Comparison of ENCODE assay signal across 8 cellular contexts in genomic region chr14:102849522-102850379, GRCh38.
DNase-seq lines count a peak whose midpoint lies in the region; ATAC-seq and TF ChIP-seq lines count a peak whose summit lies in the region.

No MANE protein-coding gene starts in this region.

- DNase-seq in GM23338 (ENCODE audit: low spot score) (no peak), NCI-H748 (lab: John Stamatoyannopoulos, UW; ENCODE audit: unreplicated experiment) (peak; percentile 77), esophagus muscularis mucosa (ENCODE audit: extremely low spot score) (no peak), pulmonary artery endothelial cell (ENCODE audit: low read depth, low spot score) (peak; percentile 19), testis (no peak)
- DNase-seq in stimulated activated CD4-positive, alpha-beta T cell treated with anti-CD3 and anti-CD28 coated beads, Interleukin-4, amount 100 ng/mL, for 24 hours, result no peak
- DNase-seq in central memory CD4-positive, alpha-beta T cell, result no peak

- H2AFZ ChIP-seq in GM23338, result no peak overlapping the region

- intact Hi-C loops in esophagus muscularis mucosa (cut with DNase I) (no loop called here), testis (cut with DNase I; ENCODE audit: low total_unique reads) (no loop called here)

- H3K36me3 ChIP-seq in GM23338 (ENCODE audit: insufficient read depth) (no peaks in the 10 kb centered on the region), esophagus muscularis mucosa (no peaks in the 10 kb centered on the region), testis (ENCODE audit: low read depth, missing control alignments) (no peaks in the 10 kb centered on the region)

- no peak for TF ChIP-seq POLR2A in esophagus muscularis mucosa (IDR thresholded peaks at IDR 0.05; ENCODE audit: low read depth)
- no peak for TF ChIP-seq POLR2A in testis (IDR thresholded peaks at IDR 0.05)

- no peaks in the 10 kb centered on the region; the same call in 1 of the 2 replicates for H3K79me2 ChIP-seq in GM23338 (replicated peaks; ENCODE audit: insufficient read depth)

- no peaks in the 10 kb centered on the region for H3K27me3 Mint-ChIP-seq in GM23338 (ENCODE audit: insufficient read depth, low read depth, poor library complexity)

- H3K9me3 Mint-ChIP-seq in GM23338, result no peaks in the 10 kb centered on the region

- H3K27me3 ChIP-seq in GM23338 (ENCODE audit: insufficient read depth) (no peaks in the 10 kb centered on the region), esophagus muscularis mucosa (no peaks in the 10 kb centered on the region), testis (no peaks in the 10 kb centered on the region)

- no peaks in the 10 kb centered on the region for H4K20me1 ChIP-seq in GM23338 (replicated peaks; ENCODE audit: insufficient read depth)

- H3K4me2 ChIP-seq in GM23338, result no peak overlapping the region

- H3K27ac ChIP-seq in GM23338 (ENCODE audit: low read depth) (no peak overlapping the region), esophagus muscularis mucosa (replicated peaks in 1 of 4) (peak overlapping the region; percentile 52 to 67 (median 60)), testis (peak overlapping the region in 1 of 2 donors; percentile 8)

- H3F3A ChIP-seq in GM23338 (replicated peaks; ENCODE audit: low read depth), result no peaks in the 10 kb centered on the region; the same call in 1 of the 2 replicates

- H3K27ac Mint-ChIP-seq in GM23338, result peak overlapping the region; percentile 24; the same call in 1 of the 2 replicates

- H3K4me1 ChIP-seq in GM23338 (ENCODE audit: insufficient read depth) (0 out of 2 replicates have a peak, but pooled peaks cover 3% of the 10 kb centered on the region), esophagus muscularis mucosa (peaks cover 0 to 23% (median 20%) of the 10 kb centered on the region in 4 donors), testis (peaks cover 8% of the 10 kb centered on the region)

- ATAC-seq in GM23338 (peak; percentile 35), GM21576 (IDR thresholded peaks at IDR 0.05; ENCODE audit: unreplicated experiment) (no peak)

- H3K9me3 ChIP-seq in esophagus muscularis mucosa, result no peaks in the 10 kb centered on the region
- H3K9me3 ChIP-seq in testis, result no peaks in the 10 kb centered on the region

- H3K4me3 ChIP-seq in GM23338 (no peak overlapping the region), esophagus muscularis mucosa (peak overlapping the region in 3 of 4 donors; percentile 11 to 36 (median 27)), testis (no peak overlapping the region)

- WGBS in esophagus muscularis mucosa, result 8% methylated on average over 6 of the region's 6 CpGs
- 36 to 37% methylated on average over 6 of the region's 6 CpGs for WGBS in testis, 2 donors

- no peaks in the 10 kb centered on the region; the same call in 2 of the 3 replicates for H3K4me1 Mint-ChIP-seq in GM23338

- no peak for TF ChIP-seq EP300 in esophagus muscularis mucosa (IDR thresholded peaks at IDR 0.05)

- no peaks in the 10 kb centered on the region for H3K36me3 Mint-ChIP-seq in GM23338 (ENCODE audit: low read depth)

- no peaks in the 10 kb centered on the region for H3K9me2 ChIP-seq in GM23338 (ENCODE audit: insufficient read depth)

- TF ChIP-seq CTCF in GM23338 (conservative IDR thresholded peaks at IDR 0.05; ENCODE audit: low read depth in 2 of 2) (no peak), esophagus muscularis mucosa (IDR thresholded peaks at IDR 0.05) (no peak), testis (IDR thresholded peaks at IDR 0.05) (no peak)

- no peak overlapping the region for H3K4me3 Mint-ChIP-seq in GM23338

TF ChIP-seq in GM23338, 12 proteins besides CTCF, POLR2A, EP300 and RAD21 (continues in another document):
- TF ChIP-seq ZNF462 (CRISPR knock-in tag; IDR thresholded peaks at IDR 0.05) (no peak), CREB1 (CRISPR knock-in tag; IDR thresholded peaks at IDR 0.05; ENCODE audit: low read depth) (no peak), NANOG (IDR thresholded peaks at IDR 0.05; ENCODE audit: borderline replicate concordance) (no peak), REST (IDR thresholded peaks at IDR 0.05; ENCODE audit: unreplicated experiment) (no peak), EZH2phosphoT487 (IDR thresholded peaks at IDR 0.05; ENCODE audit: unreplicated experiment) (no peak)

Comparison
In these comparisons a context has a peak if more than half of its experiments do, and no peak if none do; other contexts are left out.
1. DNase-seq: peak in NCI-H748 (single experiment) and pulmonary artery endothelial cell (single experiment); none in GM23338 (single experiment), esophagus muscularis mucosa (single experiment), testis (single experiment), stimulated activated CD4-positive, alpha-beta T cell treated with anti-CD3 and anti-CD28 coated beads, Interleukin-4, amount 100 ng/mL, for 24 hours (single experiment) and central memory CD4-positive, alpha-beta T cell (single experiment).
2. H3K4me3 ChIP-seq: peak in esophagus muscularis mucosa (3 of 4); none in GM23338 (single experiment) and testis (0 of 2).